2 cellular contexts compared by ENCODE assay signal in genomic region chr3:9730747-9731205, GRCh38.
A peak's percentile ranks its signal among the peaks of the same experiment; 100 is the strongest.
TF ChIP-seq lines count a peak whose summit lies in the region.

No MANE protein-coding gene starts in this region.

TF ChIP-seq in GM23338, 12 proteins besides CTCF, POLR2A, EP300 and RAD21:
- TF ChIP-seq ZNF114 (CRISPR knock-in tag; IDR thresholded peaks at IDR 0.05) (no peak), STAT1 (IDR thresholded peaks at IDR 0.05; ENCODE audit: unreplicated experiment) (no peak), EZH2 (IDR thresholded peaks at IDR 0.05; ENCODE audit: low read depth, unreplicated experiment) (no peak), CREB1 (CRISPR knock-in tag; IDR thresholded peaks at IDR 0.05; ENCODE audit: low read depth) (no peak), REST (IDR thresholded peaks at IDR 0.05; ENCODE audit: unreplicated experiment) (no peak), JUNB (IDR thresholded peaks at IDR 0.05; ENCODE audit: unreplicated experiment) (no peak), POLR2AphosphoS5 (IDR thresholded peaks at IDR 0.05; ENCODE audit: low read depth) (no peak; the same call in 1 of the 2 replicates), ZNF331 (CRISPR knock-in tag; IDR thresholded peaks at IDR 0.05; ENCODE audit: low read depth) (no peak), NANOG (IDR thresholded peaks at IDR 0.05; ENCODE audit: borderline replicate concordance) (no peak), EZH2phosphoT487 (IDR thresholded peaks at IDR 0.05; ENCODE audit: unreplicated experiment) (no peak), ETS1 (IDR thresholded peaks at IDR 0.05) (no peak), ZNF462 (CRISPR knock-in tag; IDR thresholded peaks at IDR 0.05) (no peak)

TF ChIP-seq in K562, 482 proteins besides CTCF, POLR2A, EP300 and RAD21 (continues in another document):
- TF ChIP-seq CC2D1A (IDR thresholded peaks at IDR 0.05), result peak; percentile 31
- TF ChIP-seq SMARCC2 (IDR thresholded peaks at IDR 0.05; ENCODE audit: low read depth), result no peak
- peak; percentile 74; the same call in 1 of the 2 replicates for TF ChIP-seq HLTF (IDR thresholded peaks at IDR 0.05)
- TF ChIP-seq CHAMP1 (IDR thresholded peaks at IDR 0.05), result no peak
- TF ChIP-seq DACH1 (IDR thresholded peaks at IDR 0.05; ENCODE audit: partially characterized antibody), result peak; percentile 81
- TF ChIP-seq ESRRB (CRISPR knock-in tag; IDR thresholded peaks at IDR 0.05; ENCODE audit: borderline replicate concordance), result no peak
- 0 out of 2 replicates have a peak, but pooled peaks have one; percentile 16 for TF ChIP-seq ZBTB2 (IDR thresholded peaks at IDR 0.05)
- TF ChIP-seq NONO (IDR thresholded peaks at IDR 0.05; ENCODE audit: low read depth in 2 of 2, low read length in 1 of 2), result no peak
- 0 out of 2 replicates have a peak, but pooled peaks have one; percentile 31 for TF ChIP-seq ARID2 (IDR thresholded peaks at IDR 0.05)
- peak; percentile 49 for TF ChIP-seq PRDM10 (IDR thresholded peaks at IDR 0.05; ENCODE audit: partially characterized antibody)
- no peak for TF ChIP-seq ATF3 (IDR thresholded peaks at IDR 0.05)
- TF ChIP-seq ATF3 (CRISPR knock-in tag; conservative IDR thresholded peaks at IDR 0.05), result no peak
- 0 out of 2 replicates have a peak, but pooled peaks have one; percentile 14 for TF ChIP-seq HDAC2 (IDR thresholded peaks at IDR 0.05)
- no peak for TF ChIP-seq ETV6 (IDR thresholded peaks at IDR 0.05; ENCODE audit: borderline replicate concordance in 1 of 2, low read depth in 2 of 2, low read length in 1 of 2)
- TF ChIP-seq ETV6 (CRISPR knock-in tag; IDR thresholded peaks at IDR 0.05; ENCODE audit: borderline replicate concordance), result no peak
- peak; percentile 93; the same call in 1 of the 2 replicates for TF ChIP-seq DNMT1 (IDR thresholded peaks at IDR 0.05)
- peak in 1 of 2 experiments; percentile 65; a peak in 2 of 4 replicates for TF ChIP-seq HDAC1 (IDR thresholded peaks at IDR 0.05)
- TF ChIP-seq ELF4 (CRISPR knock-in tag; IDR thresholded peaks at IDR 0.05), result peak; percentile 86
- 0 out of 2 replicates have a peak, but pooled peaks have one; percentile 29 for TF ChIP-seq TRIM25 (IDR thresholded peaks at IDR 0.05; ENCODE audit: borderline replicate concordance)
- TF ChIP-seq ZBTB7A (IDR thresholded peaks at IDR 0.05; ENCODE audit: borderline replicate concordance, control insufficient read depth, low read depth, low read length), result no peak
- TF ChIP-seq PHB2 (IDR thresholded peaks at IDR 0.05; ENCODE audit: low read depth), result 0 out of 2 replicates have a peak, but pooled peaks have one; percentile 26
- peak; percentile 59 for TF ChIP-seq DPF2 (IDR thresholded peaks at IDR 0.05)
- peak; percentile 81; the same call in 1 of the 2 replicates for TF ChIP-seq THRB (CRISPR knock-in tag; conservative IDR thresholded peaks at IDR 0.05)
- 0 out of 2 replicates have a peak, but pooled peaks have one; percentile 77 for TF ChIP-seq HBP1 (CRISPR knock-in tag; IDR thresholded peaks at IDR 0.05)
- no peak for TF ChIP-seq U2AF2 (optimal IDR thresholded peaks at IDR 0.05; ENCODE audit: low read depth, low read length)
- TF ChIP-seq NKRF (IDR thresholded peaks at IDR 0.05; ENCODE audit: borderline replicate concordance), result 0 out of 2 replicates have a peak, but pooled peaks have one; percentile 42
- TF ChIP-seq ZBTB26 (CRISPR knock-in tag; IDR thresholded peaks at IDR 0.05), result peak; percentile 94
- no peak for TF ChIP-seq HEY1 (CRISPR knock-in tag; IDR thresholded peaks at IDR 0.05; ENCODE audit: borderline replicate concordance)
- peak; percentile 51; the same call in 1 of the 2 replicates for TF ChIP-seq NCOA1 (IDR thresholded peaks at IDR 0.05; ENCODE audit: low read depth)
- peak; percentile 66 for TF ChIP-seq TFAP4 (CRISPR knock-in tag; IDR thresholded peaks at IDR 0.05; ENCODE audit: borderline replicate concordance)
- TF ChIP-seq OTX1 (CRISPR knock-in tag; IDR thresholded peaks at IDR 0.05), result peak; percentile 89
- TF ChIP-seq MCM3 (IDR thresholded peaks at IDR 0.05), result no peak
- 0 out of 2 replicates have a peak, but pooled peaks have one; percentile 32 for TF ChIP-seq SMARCA5 (IDR thresholded peaks at IDR 0.05)
- 0 out of 2 replicates have a peak, but pooled peaks have one; percentile 57 for TF ChIP-seq FOXK1 (CRISPR knock-in tag; IDR thresholded peaks at IDR 0.05; ENCODE audit: borderline replicate concordance)
- TF ChIP-seq ARNT (IDR thresholded peaks at IDR 0.05), result peak; percentile 44 to 77; a peak in 2 of 4 replicates
